In genomic region chr2:233872129-233872528, GRCh38 we compare ENCODE assay signal across 11 cellular contexts. TPM values are rescaled to one million over a fixed set of nuclear protein-coding genes. Genes with fewer than 3 reads are reported as not detected.
"Had no signal": no experiment of that assay in that cellular context is flagged by ENCODE, and none has a peak within 500 bp of the region (broad histone marks: within the 10 kb centered on the region; RNA-seq: fewer than 3 reads in every experiment).

No MANE protein-coding gene starts in this region.

RNA-seq across cellular contexts. Expression of gene TRPM8, which starts 45.0 kb away (rescaled TPM):
- total RNA-seq: activated CD8-positive, alpha-beta T cell treated with anti-CD3 and anti-CD28 coated beads for 36 hours; activated T-helper 2 cell treated with anti-CD3 and anti-CD28 coated beads, Interferon-gamma antibody, Interleukin-2, Interleukin-4, amounts not matched to agents 10 μg/mL and 5 μg/mL and 100 μg/mL, durations not matched to agents 14 hours and 24 hours and 36 hours; gastrocnemius medialis; left cardiac atrium; left ventricle myocardium superior; lung microvascular endothelial cell; progenitor cell of endocrine pancreas; skeletal muscle tissue; transverse colon; urinary bladder had no signal
- polyA plus RNA-seq: ovary had no signal
